11 cellular contexts compared by ENCODE assay signal in the genomic region with DNA sequence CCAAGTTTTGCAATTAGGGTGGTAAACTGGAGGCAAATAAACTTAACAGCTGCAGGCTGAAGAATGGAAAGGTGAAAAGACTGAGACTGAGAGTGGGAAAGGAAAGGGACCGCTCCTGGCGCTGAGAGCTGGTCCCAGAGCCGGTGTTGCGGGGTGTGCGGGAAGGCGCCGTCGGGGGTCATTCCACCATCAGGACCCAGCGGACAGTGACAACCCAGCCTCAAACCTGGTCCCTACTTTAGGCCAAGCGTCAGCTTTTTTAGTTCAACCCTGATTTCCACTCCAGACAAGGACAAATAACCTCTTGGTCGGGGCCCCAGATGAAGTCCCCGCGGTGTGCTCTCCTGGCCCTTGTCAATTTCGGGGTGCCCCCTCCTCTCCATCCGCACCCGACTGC.
DNase-seq lines count a peak whose midpoint lies in the region; ATAC-seq and TF ChIP-seq lines count a peak whose summit lies in the region.
"Had no signal": no experiment of that assay in that cellular context is flagged by ENCODE, and none has a peak within 500 bp of the region (broad histone marks: within the 10 kb centered on the region; RNA-seq: fewer than 3 reads in every experiment).

No MANE protein-coding gene starts in this region.

- H4K91ac ChIP-seq in mesenchymal stem cell (ENCODE audit: low read length): no peak overlapping the region

- POLR2A ChIA-PET in PC-3 (lab: Charles Lee; ENCODE audit: unreplicated experiment): no interaction called here

- H3K23ac ChIP-seq in mesenchymal stem cell (ENCODE audit: low read length in 2 of 2): no peak overlapping the region

- no peak overlapping the region for H3K27ac Mint-ChIP-seq in activated naive CD4-positive, alpha-beta T cell treated with anti-CD3 and anti-CD28 coated beads for 36 hours
- H3K27ac Mint-ChIP-seq: activated naive CD4-positive, alpha-beta T cell treated with anti-CD3 and anti-CD28 coated beads, Interleukin-2, amount 50 U/mL, for 72 hours had no signal

- H2BK5ac ChIP-seq in mesenchymal stem cell (ENCODE audit: low read depth, low read length, poor library complexity, severe bottlenecking): no peak overlapping the region

- H3K4me2 ChIP-seq in mesenchymal stem cell (ENCODE audit: low read length, poor library complexity, severe bottlenecking) (no peak overlapping the region), PC-3 (ENCODE audit: low read length) (no peak overlapping the region)

- no peak overlapping the region for H3K18ac ChIP-seq in mesenchymal stem cell (ENCODE audit: low read depth in 1 of 2, low read length in 2 of 2)

- H3K27ac ChIP-seq in ascending aorta: peak overlapping the region; percentile 92 to 96
- no peak overlapping the region for H3K27ac ChIP-seq in mesenchymal stem cell (ENCODE audit: low read length, poor library complexity, severe bottlenecking)
- peak overlapping the region; percentile 92 to 93 for H3K27ac ChIP-seq in tibial artery
- H3K27ac ChIP-seq in PC-3 (ENCODE audit: low read length): no peak overlapping the region

- no peaks in the 10 kb centered on the region for H3F3A ChIP-seq in PC-3 (ENCODE audit: low read length, unreplicated experiment)

- H3K9me3 ChIP-seq in ascending aorta (no peaks in the 10 kb centered on the region), mesenchymal stem cell (ENCODE audit: control insufficient read depth, low read length) (no peaks in the 10 kb centered on the region), tibial artery (no peaks in the 10 kb centered on the region), PC-3 (ENCODE audit: low read length) (no peaks in the 10 kb centered on the region)

- no peak overlapping the region for H3K4ac ChIP-seq in mesenchymal stem cell (ENCODE audit: low read depth in 1 of 2, low read length in 2 of 2)

- H2AFZ ChIP-seq in mesenchymal stem cell (ENCODE audit: low read depth, low read length): no peak overlapping the region
- no peak overlapping the region for H2AFZ ChIP-seq in PC-3 (ENCODE audit: low read length)

- CTCF ChIA-PET in activated naive CD4-positive, alpha-beta T cell treated with anti-CD3 and anti-CD28 coated beads for 36 hours (lab: Charles Lee): no interaction called here
- CTCF ChIA-PET in PC-3 (lab: Charles Lee): no interaction called here

- H3K27me3 ChIP-seq in ascending aorta (no peaks in the 10 kb centered on the region), mesenchymal stem cell (ENCODE audit: control insufficient read depth in 1 of 2, insufficient read depth in 1 of 2, low read length in 2 of 2) (peaks cover 41 to 49% of the 10 kb centered on the region in 2 experiments), tibial artery (no peaks in the 10 kb centered on the region), PC-3 (ENCODE audit: low read length) (peaks cover 76% of the 10 kb centered on the region)

- no peaks in the 10 kb centered on the region for H3K79me1 ChIP-seq in mesenchymal stem cell (replicated peaks; ENCODE audit: low read length, poor library complexity, severe bottlenecking)

- peak overlapping the region; percentile 41 for H3K4me3 Mint-ChIP-seq in activated naive CD4-positive, alpha-beta T cell treated with anti-CD3 and anti-CD28 coated beads for 36 hours

- no peaks in the 10 kb centered on the region for H3K9me2 ChIP-seq in PC-3 (replicated peaks; ENCODE audit: low read length)

- TF ChIP-seq POLR2A in lower leg skin (IDR thresholded peaks at IDR 0.05): no peak

- H3K4me1 ChIP-seq in ascending aorta (peaks cover 0 to 14% of the 10 kb centered on the region in 2 donors), mesenchymal stem cell (ENCODE audit: control insufficient read depth, insufficient read depth, low read depth, low read length) (peaks cover 16% of the 10 kb centered on the region), tibial artery (peaks cover 0 to 38% (median 11%) of the 10 kb centered on the region in 4 donors), PC-3 (ENCODE audit: insufficient read depth, low read length) (no peaks in the 10 kb centered on the region)

- no peak for TF ChIP-seq CTCF in ascending aorta (IDR thresholded peaks at IDR 0.05)
- no peak for TF ChIP-seq CTCF in tibial artery (IDR thresholded peaks at IDR 0.05)
- no peak for TF ChIP-seq CTCF in PC-3 (conservative IDR thresholded peaks at IDR 0.05; ENCODE audit: low read depth, low read length)
- TF ChIP-seq CTCF in lower leg skin (IDR thresholded peaks at IDR 0.05): no peak

- no TSS peak for BruUV-seq in PC-3 (replicated peaks; lab: Mats Ljungman, UMichigan)

- peaks cover 55% of the 10 kb centered on the region for H3K27me3 Mint-ChIP-seq in activated naive CD4-positive, alpha-beta T cell treated with anti-CD3 and anti-CD28 coated beads for 36 hours (ENCODE audit: low read depth)

- no peaks in the 10 kb centered on the region for H4K20me1 ChIP-seq in PC-3 (ENCODE audit: low read length)

- H3K36me3 ChIP-seq in ascending aorta: no peaks in the 10 kb centered on the region
- peaks cover 0 to 5% of the 10 kb centered on the region in 2 experiments for H3K36me3 ChIP-seq in mesenchymal stem cell (ENCODE audit: control insufficient read depth in 1 of 2, insufficient read depth in 2 of 2, low read depth in 1 of 2, low read length in 2 of 2)
- H3K36me3 ChIP-seq in tibial artery: no peaks in the 10 kb centered on the region
- H3K36me3 ChIP-seq in PC-3 (ENCODE audit: low read depth, low read length): no peaks in the 10 kb centered on the region

- 56% methylated on average over 13 of the region's 16 CpGs for WGBS in mesenchymal stem cell
- WGBS in lower leg skin, 2 donors: 34 to 42% methylated on average over 16 of the region's 16 CpGs

- H3K14ac ChIP-seq in mesenchymal stem cell (ENCODE audit: low read length in 2 of 2): no peak overlapping the region

- no peaks in the 10 kb centered on the region for H3K79me2 ChIP-seq in PC-3 (ENCODE audit: low read length)

- no peaks in the 10 kb centered on the region for H3K36me3 Mint-ChIP-seq in activated naive CD4-positive, alpha-beta T cell treated with anti-CD3 and anti-CD28 coated beads for 36 hours (ENCODE audit: low read depth)

- intact Hi-C loops in activated naive CD4-positive, alpha-beta T cell treated with anti-CD3 and anti-CD28 coated beads for 36 hours (cut with micrococcal nuclease): no loop called here
- intact Hi-C loops in ascending aorta (cut with DNase I) (loop anchor here (2.0 to 10.0 kb wide), 4 partner anchors 52 to 475 kb away; no protein-coding TSS in a partner anchor), tibial artery (cut with DNase I; ENCODE audit: low total_unique reads) (loop anchor here (10.0 kb wide), 1 partner anchor 135 kb away; no protein-coding TSS in a partner anchor), PC-3 (cut with micrococcal nuclease) (no loop called here), posterior cingulate gyrus (cut with DNase I) (no loop called here), lower leg skin (cut with DNase I; ENCODE audit: low total_unique reads) (no loop called here)

- no peak overlapping the region for H2BK120ac ChIP-seq in mesenchymal stem cell (ENCODE audit: low read depth, low read length)

- DNase-seq in activated naive CD4-positive, alpha-beta T cell treated with anti-CD3 and anti-CD28 coated beads for 36 hours: no peak
- no peak for DNase-seq in activated naive CD4-positive, alpha-beta T cell (lab: John Stamatoyannopoulos, UW)
- DNase-seq in ascending aorta (ENCODE audit: low spot score in 2 of 2) (no peak), mesenchymal stem cell (no peak), tibial artery (no peak), PC-3 (no peak), posterior cingulate gyrus (no peak), lower leg skin (ENCODE audit: low spot score in 2 of 2) (no peak)
- DNase-seq: kidney glomerular epithelial cell, OCI-M1 had no signal

- no peak for ATAC-seq in PC-3

- H3K4me1 Mint-ChIP-seq in activated naive CD4-positive, alpha-beta T cell treated with anti-CD3 and anti-CD28 coated beads for 36 hours (ENCODE audit: low read depth): peaks cover 15% of the 10 kb centered on the region

- no peak overlapping the region for H4K8ac ChIP-seq in mesenchymal stem cell (ENCODE audit: low read length)

- no peaks in the 10 kb centered on the region for H3K9me3 Mint-ChIP-seq in activated naive CD4-positive, alpha-beta T cell treated with anti-CD3 and anti-CD28 coated beads for 36 hours
- H3K9me3 Mint-ChIP-seq: activated naive CD4-positive, alpha-beta T cell treated with anti-CD3 and anti-CD28 coated beads, Interleukin-2, amount 50 U/mL, for 72 hours had no signal

- no peak overlapping the region for H2BK12ac ChIP-seq in mesenchymal stem cell (ENCODE audit: low read length in 2 of 2)

- peak overlapping the region; percentile 64 to 82 for H3K4me3 ChIP-seq in ascending aorta
- H3K4me3 ChIP-seq in mesenchymal stem cell (ENCODE audit: insufficient read depth in 1 of 2, low read depth in 1 of 2, low read length in 2 of 2): peak overlapping the region; percentile 69 to 80
- peak overlapping the region; percentile 71 to 80 for H3K4me3 ChIP-seq in tibial artery
- H3K4me3 ChIP-seq in PC-3 (ENCODE audit: low read length): no peak overlapping the region
- no peak overlapping the region for H3K4me3 ChIP-seq in lower leg skin (ENCODE audit: low read depth, poor library complexity, severe bottlenecking)

- H2AK5ac ChIP-seq in mesenchymal stem cell (ENCODE audit: low read length, severe bottlenecking): no peak overlapping the region

- H3K9ac ChIP-seq in mesenchymal stem cell (ENCODE audit: low read length) (no peak overlapping the region), PC-3 (ENCODE audit: low read length) (no peak overlapping the region)

- no peak overlapping the region for H2BK15ac ChIP-seq in mesenchymal stem cell (ENCODE audit: low read depth, poor library complexity, severe bottlenecking)

Comparison
In these comparisons a context has a peak if more than half of its experiments do, and no peak if none do; other contexts are left out.
1. H3K27ac ChIP-seq: peak in ascending aorta (2 of 2) and tibial artery (2 of 2); none in mesenchymal stem cell (single experiment) and PC-3 (single experiment).
2. H3K4me3 ChIP-seq: peak in ascending aorta (2 of 2), mesenchymal stem cell (2 of 2) and tibial artery (2 of 2); none in PC-3 (single experiment) and lower leg skin (single experiment).
3. intact Hi-C loops: an anchor here in ascending aorta (2.0 to 10.0 kb wide) and tibial artery (10.0 kb wide); none called in activated naive CD4-positive, alpha-beta T cell treated with anti-CD3 and anti-CD28 coated beads for 36 hours, PC-3, posterior cingulate gyrus and lower leg skin.